In the genomic region with DNA sequence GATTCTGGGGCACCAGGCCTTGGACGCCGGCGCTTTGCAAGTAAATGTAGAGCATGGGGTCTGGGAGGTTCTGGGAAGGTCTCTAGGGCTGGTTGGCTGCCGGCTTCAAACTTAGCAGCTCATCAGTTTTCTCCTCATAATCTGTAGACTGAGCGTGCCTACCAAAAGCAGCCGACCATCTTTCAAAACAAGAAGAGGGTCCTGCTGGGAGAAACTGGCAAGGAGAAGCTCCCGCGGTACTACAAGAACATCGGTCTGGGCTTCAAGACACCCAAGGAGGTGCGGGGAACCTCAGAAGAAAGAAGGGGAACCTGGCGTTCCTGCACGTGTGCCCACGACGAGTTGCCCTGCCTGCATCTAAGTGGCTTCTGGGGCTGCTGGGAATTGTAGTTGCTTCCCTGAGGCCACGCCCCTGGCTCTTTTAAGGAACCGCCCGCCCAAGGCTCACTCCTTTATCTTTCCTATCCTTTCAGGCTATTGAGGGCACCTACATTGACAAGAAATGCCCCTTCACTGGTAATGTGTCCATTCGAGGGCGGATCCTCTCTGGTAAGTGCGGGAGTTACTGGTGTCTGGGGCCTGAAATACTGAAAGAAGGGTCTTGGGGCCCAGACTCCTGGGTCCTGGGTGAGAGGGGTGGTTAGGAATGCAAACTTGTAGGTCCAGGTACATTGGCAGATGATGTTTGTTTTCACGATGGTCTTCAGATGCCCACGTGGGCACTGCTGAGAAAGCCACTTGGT, we compare ENCODE assay signal across 8 cellular contexts. TPM values are rescaled to one million over a fixed set of nuclear protein-coding genes. Genes with fewer than 3 reads are reported as not detected.
DNase-seq lines count a peak whose midpoint lies in the region; ATAC-seq and TF ChIP-seq lines count a peak whose summit lies in the region.

No MANE protein-coding gene starts in this region.

- peaks cover 53% of the 10 kb centered on the region for H3K36me3 ChIP-seq in OCI-LY7 (ENCODE audit: insufficient read depth, low read length)
- peaks cover 35% of the 10 kb centered on the region for H3K36me3 ChIP-seq in osteoblast (ENCODE audit: insufficient read depth, low read length)

- H3K4me2 ChIP-seq in OCI-LY7 (ENCODE audit: low read length) (peak overlapping the region; percentile 100), osteoblast (ENCODE audit: insufficient read depth, low read length) (peak overlapping the region; percentile 89)

- H4K20me1 ChIP-seq in OCI-LY7 (ENCODE audit: insufficient read depth, low read length) (peaks cover 25% of the 10 kb centered on the region), osteoblast (ENCODE audit: insufficient read depth, low read length) (peaks cover 35% of the 10 kb centered on the region)

- BruUV-seq in OCI-LY7 (replicated peaks; lab: Mats Ljungman, UMichigan): no TSS peak

- H3K9me2 ChIP-seq in OCI-LY7 (ENCODE audit: insufficient read depth, low read length): no peaks in the 10 kb centered on the region

- H2AFZ ChIP-seq in OCI-LY7 (ENCODE audit: low read length) (no peak overlapping the region), osteoblast (ENCODE audit: low read length) (no peak overlapping the region)

- POLR2A ChIA-PET in OCI-LY7 (lab: Charles Lee): interaction anchor here (0.6 kb wide), 1 partner anchor 41 kb away, joined by 6 read pairs; no protein-coding TSS in a partner anchor

- peak; percentile 78 for DNase-seq in NCI-H82 (lab: John Stamatoyannopoulos, UW)
- no peak for DNase-seq in NCI-H82 treated with DMSO at 0.1 percent for 48 hours (lab: John Stamatoyannopoulos, UW; ENCODE audit: unreplicated experiment)
- peak; percentile 86 for DNase-seq in OCI-LY7 (ENCODE audit: low spot score)
- peak; percentile 42 to 61 for DNase-seq in activated T-helper 1 cell treated with anti-CD3 and anti-CD28 coated beads, Interleukin-2, amount 50 U/mL, for 16 hours (ENCODE audit: low read depth in 1 of 2, low spot score in 1 of 2)
- DNase-seq in foreskin fibroblast: peak; percentile 50 to 83
- peak; percentile 94 for DNase-seq in osteoblast (ENCODE audit: insufficient read length, low spot score, missing footprints)

- H3K4me3 ChIP-seq in OCI-LY7 (ENCODE audit: low read depth, low read length, poor library complexity, severe bottlenecking) (peak overlapping the region; percentile 98), foreskin fibroblast (ENCODE audit: low read depth in 1 of 2, low read length in 2 of 2) (peak overlapping the region; percentile 90 to 97), osteoblast (ENCODE audit: insufficient read depth, low read length) (peak overlapping the region; percentile 97)

- CTCF ChIA-PET in OCI-LY7 (lab: Charles Lee; ENCODE audit: unreplicated experiment): interaction anchor here (0.6 kb wide), 1 partner anchor 20 kb away, joined by 3 read pairs; no protein-coding TSS in a partner anchor

- H3K27me3 ChIP-seq in osteoblast (ENCODE audit: insufficient read depth, low read length): no peaks in the 10 kb centered on the region

- H3K4me1 ChIP-seq in OCI-LY7 (ENCODE audit: insufficient read depth, low read length, poor library complexity, severe bottlenecking) (peaks cover 70% of the 10 kb centered on the region), osteoblast (ENCODE audit: insufficient read depth, low read length) (peaks cover 21% of the 10 kb centered on the region)

- TF ChIP-seq CTCF in OCI-LY7 (conservative IDR thresholded peaks at IDR 0.05; ENCODE audit: low read length) (no peak), foreskin fibroblast (IDR thresholded peaks at IDR 0.05; ENCODE audit: low read depth, low read length) (no peak), osteoblast (IDR thresholded peaks at IDR 0.05; ENCODE audit: extremely low read depth, low read depth, low read length) (no peak)

- H3K79me2 ChIP-seq in OCI-LY7 (ENCODE audit: insufficient read depth, low read depth, low read length) (peaks cover 30% of the 10 kb centered on the region), osteoblast (ENCODE audit: insufficient read depth, low read length) (peaks cover 31% of the 10 kb centered on the region)

- ATAC-seq in HG02623 (IDR thresholded peaks at IDR 0.05; ENCODE audit: unreplicated experiment) (no peak), HG02852 (IDR thresholded peaks at IDR 0.05; ENCODE audit: unreplicated experiment) (no peak)

- intact Hi-C loops in OCI-LY7 (cut with micrococcal nuclease; ENCODE audit: unreplicated experiment): loop anchor here (10.0 kb wide), 2 partner anchors 268 to 862 kb away; a partner anchor contains a TSS

- H3K27ac ChIP-seq in OCI-LY7 (ENCODE audit: low read depth, low read length, poor library complexity, severe bottlenecking) (peak overlapping the region; percentile 84), osteoblast (ENCODE audit: low read depth, low read length) (peak overlapping the region; percentile 96)

- H3K9me3 ChIP-seq in OCI-LY7 (ENCODE audit: low read length) (no peaks in the 10 kb centered on the region), osteoblast (ENCODE audit: low read depth, low read length) (no peaks in the 10 kb centered on the region)

RNA-seq across cellular contexts. Expression of a gene that starts 1.0 kb away (rescaled TPM):
- total RNA-seq in OCI-LY7 (2014; rRNA removed; shearing (Covaris generic)): 6,180 and 6,539 TPM in 2 replicates
- 2,366 and 2,673 TPM in 2 replicates for total RNA-seq in OCI-LY7 (2022)
- 2,306 and 3,079 TPM in 2 replicates for total RNA-seq in osteoblast

RNA-seq across cellular contexts. Expression of a gene that starts 9.8 kb away (rescaled TPM):
- 6,720 and 8,461 TPM in 2 replicates for total RNA-seq in OCI-LY7 (2014; rRNA removed; shearing (Covaris generic))
- total RNA-seq in OCI-LY7 (2022) (2,999 and 3,606 TPM in 2 replicates), osteoblast (2,082 and 2,185 TPM in 2 replicates)

RNA-seq across cellular contexts. Expression of a gene that starts 15.2 kb away (rescaled TPM):
- total RNA-seq in OCI-LY7 (2014; rRNA removed; shearing (Covaris generic)): 19.4 and 20.9 TPM in 2 replicates
- total RNA-seq in OCI-LY7 (2022) (10.7 and 11.6 TPM in 2 replicates), osteoblast (67.5 and 75.6 TPM in 2 replicates)

RNA-seq across cellular contexts. Expression of a gene that starts 23.2 kb away (rescaled TPM):
- 8.2 and 10.1 TPM in 2 replicates for total RNA-seq in OCI-LY7 (2014; rRNA removed; shearing (Covaris generic))
- 8.4 and 11.7 TPM in 2 replicates for total RNA-seq in OCI-LY7 (2022)
- total RNA-seq in osteoblast: 4.3 and 6.5 TPM in 2 replicates

RNA-seq across cellular contexts. Expression of a gene that starts 30.6 kb away (rescaled TPM):
- total RNA-seq in OCI-LY7 (2014; rRNA removed; shearing (Covaris generic)): 0.77 and 1.4 TPM in 2 replicates
- 1.3 and 2.1 TPM in 2 replicates for total RNA-seq in OCI-LY7 (2022)
- total RNA-seq in osteoblast: 346 and 377 TPM in 2 replicates
